Comparison of ENCODE assay signal across 14 cellular contexts in genomic region chr6:152993847-152994246, GRCh38. TPM values are rescaled to one million over a fixed set of nuclear protein-coding genes. Genes with fewer than 3 reads are reported as not detected.
DNase-seq lines count a peak whose midpoint lies in the region; ATAC-seq and TF ChIP-seq lines count a peak whose summit lies in the region.
"Had no signal": no experiment of that assay in that cellular context is flagged by ENCODE, and none has a peak within 500 bp of the region (broad histone marks: within the 10 kb centered on the region; RNA-seq: fewer than 3 reads in every experiment).

No MANE protein-coding gene starts in this region.

- H3K4me1 ChIP-seq in foreskin keratinocyte, result peaks cover 4% of the 10 kb centered on the region

- H3K9me3 Mint-ChIP-seq in activated CD4-positive, alpha-beta T cell treated with anti-CD3 and anti-CD28 coated beads for 36 hours (ENCODE audit: low read depth), result no peaks in the 10 kb centered on the region
- H3K9me3 Mint-ChIP-seq in activated naive CD8-positive, alpha-beta T cell (ENCODE audit: low read depth), result no peaks in the 10 kb centered on the region
- H3K9me3 Mint-ChIP-seq in activated naive CD8-positive, alpha-beta T cell treated with anti-CD3 and anti-CD28 coated beads, Interleukin-2, amount 50 U/mL, for 24 hours, result no peaks in the 10 kb centered on the region
- no peaks in the 10 kb centered on the region for H3K9me3 Mint-ChIP-seq in activated CD4-positive, alpha-beta memory T cell treated with anti-CD3 and anti-CD28 coated beads, Interleukin-2, amount 10 ng/mL, durations not matched to agents 7 days and 5 days
- H3K9me3 Mint-ChIP-seq in stimulated activated effector memory CD8-positive, alpha-beta T cell treated with anti-CD3 and anti-CD28 coated beads, Interleukin-12 subunit alpha, Interleukin-12 subunit beta, amount 100 ng/mL, for 72 hours, result no peaks in the 10 kb centered on the region

- POLR2A ChIA-PET in activated CD4-positive, alpha-beta T cell treated with anti-CD3 and anti-CD28 coated beads for 36 hours (lab: Charles Lee), result no interaction called here
- POLR2A ChIA-PET in activated CD4-positive, alpha-beta memory T cell treated with anti-CD3 and anti-CD28 coated beads, Interleukin-2, amount 10 ng/mL, durations not matched to agents 7 days and 5 days (lab: Charles Lee), result no interaction called here

- H3K27me3 Mint-ChIP-seq in activated CD4-positive, alpha-beta T cell treated with anti-CD3 and anti-CD28 coated beads for 36 hours, result no peaks in the 10 kb centered on the region
- H3K27me3 Mint-ChIP-seq in activated naive CD8-positive, alpha-beta T cell, result no peaks in the 10 kb centered on the region
- no peaks in the 10 kb centered on the region for H3K27me3 Mint-ChIP-seq in activated naive CD8-positive, alpha-beta T cell treated with anti-CD3 and anti-CD28 coated beads, Interleukin-2, amount 50 U/mL, for 24 hours
- no peaks in the 10 kb centered on the region for H3K27me3 Mint-ChIP-seq in activated CD4-positive, alpha-beta memory T cell treated with anti-CD3 and anti-CD28 coated beads, Interleukin-2, amount 10 ng/mL, durations not matched to agents 7 days and 5 days

- peaks cover 49% of the 10 kb centered on the region for H3K36me3 Mint-ChIP-seq in activated CD4-positive, alpha-beta T cell treated with anti-CD3 and anti-CD28 coated beads for 36 hours (ENCODE audit: low read depth)
- H3K36me3 Mint-ChIP-seq in activated naive CD8-positive, alpha-beta T cell, result peaks cover 5% of the 10 kb centered on the region
- H3K36me3 Mint-ChIP-seq in activated naive CD8-positive, alpha-beta T cell treated with anti-CD3 and anti-CD28 coated beads, Interleukin-2, amount 50 U/mL, for 24 hours (ENCODE audit: low read depth), result peaks cover 50% of the 10 kb centered on the region
- peaks cover 68% of the 10 kb centered on the region for H3K36me3 Mint-ChIP-seq in activated CD4-positive, alpha-beta memory T cell treated with anti-CD3 and anti-CD28 coated beads, Interleukin-2, amount 10 ng/mL, durations not matched to agents 7 days and 5 days (ENCODE audit: low read depth)
- H3K36me3 Mint-ChIP-seq in stimulated activated effector memory CD8-positive, alpha-beta T cell treated with anti-CD3 and anti-CD28 coated beads, Interleukin-12 subunit alpha, Interleukin-12 subunit beta, amount 100 ng/mL, for 72 hours, result peaks cover 96% of the 10 kb centered on the region

- H3K27me3 ChIP-seq in foreskin keratinocyte, result no peaks in the 10 kb centered on the region
- H3K27me3 ChIP-seq: BLaER1 treated with 17β-estradiol and CSF1 and Interleukin-3, amounts not matched to agents 10 nM and 100 nM had no signal

- no peak overlapping the region for H3K4me3 Mint-ChIP-seq in activated CD4-positive, alpha-beta T cell treated with anti-CD3 and anti-CD28 coated beads for 36 hours
- H3K4me3 Mint-ChIP-seq in activated naive CD8-positive, alpha-beta T cell, result no peak overlapping the region
- H3K4me3 Mint-ChIP-seq in activated naive CD8-positive, alpha-beta T cell treated with anti-CD3 and anti-CD28 coated beads, Interleukin-2, amount 50 U/mL, for 24 hours, result no peak overlapping the region
- no peak overlapping the region for H3K4me3 Mint-ChIP-seq in activated CD4-positive, alpha-beta memory T cell treated with anti-CD3 and anti-CD28 coated beads, Interleukin-2, amount 10 ng/mL, durations not matched to agents 7 days and 5 days
- H3K4me3 Mint-ChIP-seq in stimulated activated effector memory CD8-positive, alpha-beta T cell treated with anti-CD3 and anti-CD28 coated beads, Interleukin-12 subunit alpha, Interleukin-12 subunit beta, amount 100 ng/mL, for 72 hours, result no peak overlapping the region

- CTCF ChIA-PET in activated CD4-positive, alpha-beta T cell treated with anti-CD3 and anti-CD28 coated beads for 36 hours (lab: Charles Lee), result no interaction called here
- CTCF ChIA-PET in activated CD4-positive, alpha-beta memory T cell treated with anti-CD3 and anti-CD28 coated beads, Interleukin-2, amount 10 ng/mL, durations not matched to agents 7 days and 5 days (lab: Charles Lee), result no interaction called here

- intact Hi-C loops in activated CD4-positive, alpha-beta T cell treated with anti-CD3 and anti-CD28 coated beads for 36 hours (cut with DNase I, micrococcal nuclease), result loop anchor here in 1 of 2 experiments (1.0 kb wide), 1 partner anchor 10 kb away; no protein-coding TSS in a partner anchor

- ATAC-seq in activated CD4-positive, alpha-beta T cell treated with anti-CD3 and anti-CD28 coated beads for 36 hours, result peak; percentile 70
- ATAC-seq in activated naive CD8-positive, alpha-beta T cell treated with anti-CD3 and anti-CD28 coated beads, Interleukin-2, amount 50 U/mL, for 24 hours, result no peak
- ATAC-seq in stimulated activated effector memory CD8-positive, alpha-beta T cell treated with anti-CD3 and anti-CD28 coated beads, Interleukin-12 subunit alpha, Interleukin-12 subunit beta, amount 100 ng/mL, for 72 hours, result peak; percentile 77
- ATAC-seq in foreskin keratinocyte, result no peak

- no peak overlapping the region for H3K27ac ChIP-seq in foreskin keratinocyte
- H3K27ac ChIP-seq: BLaER1 treated with 17β-estradiol and CSF1 and Interleukin-3, amounts not matched to agents 10 nM and 100 nM had no signal

- TF ChIP-seq CTCF in foreskin keratinocyte (conservative IDR thresholded peaks at IDR 0.05), result no peak

- peaks cover 45% of the 10 kb centered on the region for H3K4me1 Mint-ChIP-seq in activated CD4-positive, alpha-beta T cell treated with anti-CD3 and anti-CD28 coated beads for 36 hours
- peaks cover 54% of the 10 kb centered on the region for H3K4me1 Mint-ChIP-seq in activated naive CD8-positive, alpha-beta T cell (ENCODE audit: low read depth)
- peaks cover 30% of the 10 kb centered on the region for H3K4me1 Mint-ChIP-seq in activated naive CD8-positive, alpha-beta T cell treated with anti-CD3 and anti-CD28 coated beads, Interleukin-2, amount 50 U/mL, for 24 hours
- H3K4me1 Mint-ChIP-seq in activated CD4-positive, alpha-beta memory T cell treated with anti-CD3 and anti-CD28 coated beads, Interleukin-2, amount 10 ng/mL, durations not matched to agents 7 days and 5 days, result peaks cover 54% of the 10 kb centered on the region
- H3K4me1 Mint-ChIP-seq in stimulated activated effector memory CD8-positive, alpha-beta T cell treated with anti-CD3 and anti-CD28 coated beads, Interleukin-12 subunit alpha, Interleukin-12 subunit beta, amount 100 ng/mL, for 72 hours, result peaks cover 20% of the 10 kb centered on the region

- DNase-seq in activated CD4-positive, alpha-beta T cell treated with anti-CD3 and anti-CD28 coated beads for 36 hours, result no peak
- DNase-seq in activated CD4-positive, alpha-beta T cell treated with anti-CD3 and anti-CD28 coated beads for 1 hour, result no peak
- DNase-seq in activated naive CD8-positive, alpha-beta T cell treated with anti-CD3 and anti-CD28 coated beads, Interleukin-2, amount 50 U/mL, for 24 hours, result no peak
- no peak for DNase-seq in activated CD4-positive, alpha-beta memory T cell treated with anti-CD3 and anti-CD28 coated beads, Interleukin-2, amount 10 ng/mL, durations not matched to agents 7 days and 5 days
- no peak for DNase-seq in stimulated activated effector memory CD8-positive, alpha-beta T cell treated with anti-CD3 and anti-CD28 coated beads, Interleukin-12 subunit alpha, Interleukin-12 subunit beta, amount 100 ng/mL, for 72 hours (ENCODE audit: low spot score in 2 of 2)
- DNase-seq in foreskin keratinocyte, result no peak
- DNase-seq in DMS79 treated with DMSO at 0.1 percent for 48 hours (lab: John Stamatoyannopoulos, UW), result no peak
- DNase-seq: DMS 273 treated with DMSO at 0.1 percent for 48 hours, GOT3, NCI-H1105, NCI-H1694, NCI-H524 treated with DMSO at 0.1 percent for 48 hours had no signal

- peak overlapping the region; percentile 90 for H3K27ac Mint-ChIP-seq in activated CD4-positive, alpha-beta T cell treated with anti-CD3 and anti-CD28 coated beads for 36 hours
- peak overlapping the region; percentile 56 for H3K27ac Mint-ChIP-seq in activated naive CD8-positive, alpha-beta T cell
- no peak overlapping the region for H3K27ac Mint-ChIP-seq in activated naive CD8-positive, alpha-beta T cell treated with anti-CD3 and anti-CD28 coated beads, Interleukin-2, amount 50 U/mL, for 24 hours
- H3K27ac Mint-ChIP-seq in activated CD4-positive, alpha-beta memory T cell treated with anti-CD3 and anti-CD28 coated beads, Interleukin-2, amount 10 ng/mL, durations not matched to agents 7 days and 5 days, result peak overlapping the region; percentile 5
- peak overlapping the region; percentile 77 for H3K27ac Mint-ChIP-seq in stimulated activated effector memory CD8-positive, alpha-beta T cell treated with anti-CD3 and anti-CD28 coated beads, Interleukin-12 subunit alpha, Interleukin-12 subunit beta, amount 100 ng/mL, for 72 hours

RNA-seq across cellular contexts. Expression of gene MTRF1L, which starts 8.7 kb away (rescaled TPM):
- 10 to 100 TPM; 16.8 to 19.9 TPM for total RNA-seq in activated CD4-positive, alpha-beta T cell treated with anti-CD3 and anti-CD28 coated beads for 36 hours
- total RNA-seq in activated CD4-positive, alpha-beta memory T cell treated with anti-CD3 and anti-CD28 coated beads, Interleukin-2, amount 10 ng/mL, durations not matched to agents 7 days and 5 days, result 10 to 100 TPM; 20.8 to 21.5 TPM
- total RNA-seq in foreskin keratinocyte, result 15.0 and 18.8 TPM in 2 replicates
- 9.8 and 10.5 TPM in 2 replicates for polyA plus RNA-seq in foreskin keratinocyte

RNA-seq across cellular contexts. Expression of gene FBXO5, which starts 11.0 kb away (rescaled TPM):
- total RNA-seq in activated CD4-positive, alpha-beta T cell treated with anti-CD3 and anti-CD28 coated beads for 36 hours, result 10 to 100 TPM; 48.7 to 57.3 TPM
- total RNA-seq in activated CD4-positive, alpha-beta memory T cell treated with anti-CD3 and anti-CD28 coated beads, Interleukin-2, amount 10 ng/mL, durations not matched to agents 7 days and 5 days, result 10 to 100 TPM; 68.7 to 71.2 TPM
- total RNA-seq in foreskin keratinocyte, result 23.6 and 24.9 TPM in 2 replicates
- polyA plus RNA-seq in foreskin keratinocyte, result 9.7 and 12.2 TPM in 2 replicates

Comparison
In these comparisons a context has a peak if more than half of its experiments do, and no peak if none do; other contexts are left out.
1. ATAC-seq: peak in activated CD4-positive, alpha-beta T cell treated with anti-CD3 and anti-CD28 coated beads for 36 hours (single experiment) and stimulated activated effector memory CD8-positive, alpha-beta T cell treated with anti-CD3 and anti-CD28 coated beads, Interleukin-12 subunit alpha, Interleukin-12 subunit beta, amount 100 ng/mL, for 72 hours (single experiment); none in activated naive CD8-positive, alpha-beta T cell treated with anti-CD3 and anti-CD28 coated beads, Interleukin-2, amount 50 U/mL, for 24 hours (single experiment) and foreskin keratinocyte (single experiment).